In genomic region chr12:55718020-55718419, GRCh38 we compare ENCODE assay signal across 8 cellular contexts. TPM values are rescaled to one million over a fixed set of nuclear protein-coding genes. Genes with fewer than 3 reads are reported as not detected.
DNase-seq lines count a peak whose midpoint lies in the region; ATAC-seq, FAIRE-seq and TF ChIP-seq lines count a peak whose summit lies in the region.
"Had no signal": no experiment of that assay in that cellular context is flagged by ENCODE, and none has a peak within 500 bp of the region (broad histone marks: within the 10 kb centered on the region; RNA-seq: fewer than 3 reads in every experiment).

No MANE protein-coding gene starts in this region.

- TF ChIP-seq POLR2A in endothelial cell of umbilical vein (IDR thresholded peaks at IDR 0.05; ENCODE audit: low read depth, low read length): no peak

- no peak overlapping the region for H3K9ac ChIP-seq in endothelial cell of umbilical vein (replicated peaks; ENCODE audit: extremely low read depth, insufficient read depth, low read length)

- POLR2A ChIA-PET in endothelial cell of umbilical vein (lab: Charles Lee): no interaction called here

- peaks cover 0 to 3% of the 10 kb centered on the region in 2 experiments for H3K27me3 ChIP-seq in endothelial cell of umbilical vein (ENCODE audit: control insufficient read depth in 2 of 2, insufficient read depth in 2 of 2, low read length in 2 of 2)

- H3K9me1 ChIP-seq in endothelial cell of umbilical vein (replicated peaks; ENCODE audit: control insufficient read depth, extremely low read depth, insufficient read depth, low read length): no peaks in the 10 kb centered on the region

- CTCF ChIA-PET in endothelial cell of umbilical vein (lab: Charles Lee): interaction anchor here (1.0 to 11.1 kb wide), 3 partner anchors 19 to 63 kb away, joined by 3 to 151 read pairs (median 43); no protein-coding TSS in a partner anchor

- H3K9me3 ChIP-seq in endothelial cell of umbilical vein (replicated peaks; ENCODE audit: control insufficient read depth, insufficient read depth, low read length): no peaks in the 10 kb centered on the region

- H2AFZ ChIP-seq in endothelial cell of umbilical vein (ENCODE audit: low read depth, low read length): no peak overlapping the region

- no peak for ATAC-seq in stimulated activated memory B cell treated with anti-CD40 and anti-IgM and Interleukin-4, amounts not matched to agents 10 μg/mL and 1 μg/mL and 100 μg/mL, for 72 hours

- intact Hi-C loops in endothelial cell of umbilical vein (cut with micrococcal nuclease): no loop called here

- H3K4me1 ChIP-seq in endothelial cell of umbilical vein (ENCODE audit: control insufficient read depth, extremely low read depth, insufficient read depth, low read length): peaks cover 28% of the 10 kb centered on the region

- no peak overlapping the region for H3K4me2 ChIP-seq in endothelial cell of umbilical vein (ENCODE audit: insufficient read depth, low read length)

- no peak overlapping the region for H3K4me3 ChIP-seq in endothelial cell of umbilical vein (replicated peaks in 1 of 3; ENCODE audit: insufficient read depth in 1 of 3, low read depth in 1 of 3, low read length in 3 of 3)

- no peak overlapping the region for H3K27ac Mint-ChIP-seq in stimulated activated memory B cell treated with anti-CD40 and anti-IgM and Interleukin-4, amounts not matched to agents 10 μg/mL and 1 μg/mL and 100 μg/mL, for 72 hours

- peaks cover 38% of the 10 kb centered on the region for H3K4me1 Mint-ChIP-seq in stimulated activated memory B cell treated with anti-CD40 and anti-IgM and Interleukin-4, amounts not matched to agents 10 μg/mL and 1 μg/mL and 100 μg/mL, for 72 hours

- H4K20me1 ChIP-seq in endothelial cell of umbilical vein (replicated peaks; ENCODE audit: control insufficient read depth, extremely low read depth, insufficient read depth, low read length): no peaks in the 10 kb centered on the region

- H3K9me3 Mint-ChIP-seq in stimulated activated memory B cell treated with anti-CD40 and anti-IgM and Interleukin-4, amounts not matched to agents 10 μg/mL and 1 μg/mL and 100 μg/mL, for 72 hours: no peaks in the 10 kb centered on the region

- H3K27me3 Mint-ChIP-seq in stimulated activated memory B cell treated with anti-CD40 and anti-IgM and Interleukin-4, amounts not matched to agents 10 μg/mL and 1 μg/mL and 100 μg/mL, for 72 hours: no peaks in the 10 kb centered on the region

- BruUV-seq in endothelial cell of umbilical vein (replicated peaks; lab: Mats Ljungman, UMichigan): no TSS peak

- no peaks in the 10 kb centered on the region for H3K36me3 Mint-ChIP-seq in stimulated activated memory B cell treated with anti-CD40 and anti-IgM and Interleukin-4, amounts not matched to agents 10 μg/mL and 1 μg/mL and 100 μg/mL, for 72 hours

- TF ChIP-seq CTCF in endothelial cell of umbilical vein (IDR thresholded peaks at IDR 0.05; ENCODE audit: extremely low read depth in 1 of 2, insufficient read depth in 1 of 2, low read depth in 1 of 2, low read length in 2 of 2): no peak

- no peaks in the 10 kb centered on the region for H3K36me3 ChIP-seq in endothelial cell of umbilical vein (ENCODE audit: control insufficient read depth in 2 of 2, extremely low read depth in 1 of 2, insufficient read depth in 2 of 2, low read length in 2 of 2)

- no peak overlapping the region for H3K27ac ChIP-seq in endothelial cell of umbilical vein (ENCODE audit: insufficient read depth, low read depth, low read length)

- dilution Hi-C loops in endothelial cell of umbilical vein (cut with MboI; ENCODE audit: extremely low pct_ligation_motif_present, low sequenced_read_pairs): no loop called here

- DNase-seq in NCI-H1694 (lab: John Stamatoyannopoulos, UW) (peak; percentile 33), NCI-H1694 treated with DMSO at 0.1 percent for 48 hours (lab: John Stamatoyannopoulos, UW) (no peak), endothelial cell of umbilical vein (ENCODE audit: low read depth, low spot score) (no peak), UCSD-AML1 (lab: John Stamatoyannopoulos, UW; ENCODE audit: unreplicated experiment) (no peak), NCI-H1930 (lab: John Stamatoyannopoulos, UW) (no peak)
- DNase-seq: activated CD4-positive, alpha-beta T cell treated with anti-CD3 and anti-CD28 coated beads for 1 hour had no signal

- H3K79me2 ChIP-seq in endothelial cell of umbilical vein (ENCODE audit: control insufficient read depth, insufficient read depth, low read length): no peaks in the 10 kb centered on the region

- H3K4me3 Mint-ChIP-seq in stimulated activated memory B cell treated with anti-CD40 and anti-IgM and Interleukin-4, amounts not matched to agents 10 μg/mL and 1 μg/mL and 100 μg/mL, for 72 hours: peak overlapping the region; percentile 88

- FAIRE-seq in endothelial cell of umbilical vein (lab: Jason Lieb, UNC): peak; percentile 66
- FAIRE-seq: A204.1 had no signal

TF ChIP-seq in endothelial cell of umbilical vein, 7 proteins besides CTCF, POLR2A, EP300 and RAD21:
- TF ChIP-seq, protein P1, sequence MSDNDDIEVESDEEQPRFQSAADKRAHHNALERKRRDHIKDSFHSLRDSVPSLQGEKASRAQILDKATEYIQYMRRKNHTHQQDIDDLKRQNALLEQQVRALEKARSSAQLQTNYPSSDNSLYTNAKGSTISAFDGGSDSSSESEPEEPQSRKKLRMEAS (IDR thresholded peaks at IDR 0.05; ENCODE audit: insufficient read depth, insufficient read length): no peak
- no peak for TF ChIP-seq GATA2 (IDR thresholded peaks at IDR 0.05; ENCODE audit: insufficient read depth, insufficient read length, low read depth, low read length)
- TF ChIP-seq JUN (IDR thresholded peaks at IDR 0.05; ENCODE audit: borderline replicate concordance, insufficient read depth, insufficient read length, low read depth): no peak
- TF ChIP-seq FOS (IDR thresholded peaks at IDR 0.05; ENCODE audit: borderline replicate concordance, insufficient read depth, low read length): no peak
- TF ChIP-seq POLR2AphosphoS5 (IDR thresholded peaks at IDR 0.05; ENCODE audit: insufficient read depth, low read depth, low read length): no peak
- no peak for TF ChIP-seq MYC (IDR thresholded peaks at IDR 0.05; ENCODE audit: low read depth, low read length)
- no peak for TF ChIP-seq EZH2 (IDR thresholded peaks at IDR 0.05; ENCODE audit: borderline replicate concordance, low read depth, low read length, severe bottlenecking)

RNA-seq across cellular contexts. Expression of gene RDH5, which starts 2.2 kb away (rescaled TPM):
- 2.7 and 6.1 TPM in 2 replicates for total RNA-seq in endothelial cell of umbilical vein
- 3.5 and 3.7 TPM in 2 replicates for polyA plus RNA-seq in endothelial cell of umbilical vein
- 1.1 and 1.7 TPM in 2 replicates for polyA plus RNA-seq in endothelial cell of umbilical vein (2011; cell fraction: cytosol; rRNA removed)
- polyA plus RNA-seq in endothelial cell of umbilical vein (2011; cell fraction: nucleus; rRNA removed): 23.5 and 25.0 TPM in 2 replicates
- 1.0 and 1.1 TPM in 2 replicates for polyA plus RNA-seq in endothelial cell of umbilical vein (2012)
- polyA minus RNA-seq in endothelial cell of umbilical vein: 3.8 and 5.9 TPM in 2 replicates
- polyA minus RNA-seq in endothelial cell of umbilical vein (2011; cell fraction: cytosol; rRNA and poly(A)+ RNA removed): not detected
- 7.7 and 8.9 TPM in 2 replicates for polyA minus RNA-seq in endothelial cell of umbilical vein (2011; cell fraction: nucleus; rRNA and poly(A)+ RNA removed)

RNA-seq across cellular contexts. Expression of gene BLOC1S1, which starts 2.2 kb away (rescaled TPM):
- total RNA-seq in endothelial cell of umbilical vein: 84.1 and 85.6 TPM in 2 replicates
- polyA plus RNA-seq in endothelial cell of umbilical vein: 192 and 197 TPM in 2 replicates
- polyA plus RNA-seq in endothelial cell of umbilical vein (2011; cell fraction: cytosol; rRNA removed): 217 and 240 TPM in 2 replicates
- 62.4 and 64.8 TPM in 2 replicates for polyA plus RNA-seq in endothelial cell of umbilical vein (2011; cell fraction: nucleus; rRNA removed)
- polyA plus RNA-seq in endothelial cell of umbilical vein (2012): 96.7 and 111 TPM in 2 replicates
- 37.9 and 73.5 TPM in 2 replicates for polyA minus RNA-seq in endothelial cell of umbilical vein
- 45.3 TPM for polyA minus RNA-seq in endothelial cell of umbilical vein (2011; cell fraction: cytosol; rRNA and poly(A)+ RNA removed)
- polyA minus RNA-seq in endothelial cell of umbilical vein (2011; cell fraction: nucleus; rRNA and poly(A)+ RNA removed): 10.3 and 10.6 TPM in 2 replicates

RNA-seq across cellular contexts. Expression of gene ITGA7, which starts 10.3 kb away (rescaled TPM):
- total RNA-seq in endothelial cell of umbilical vein: 0.84 and 1.0 TPM in 2 replicates
- polyA plus RNA-seq in endothelial cell of umbilical vein: 0.41 and 0.67 TPM in 2 replicates
- polyA plus RNA-seq in endothelial cell of umbilical vein (2011; cell fraction: cytosol; rRNA removed): 0.21 and 0.28 TPM in 2 replicates
- polyA plus RNA-seq in endothelial cell of umbilical vein (2011; cell fraction: nucleus; rRNA removed): 4.0 and 5.0 TPM in 2 replicates
- 0.15 and 0.20 TPM in 2 replicates for polyA plus RNA-seq in endothelial cell of umbilical vein (2012)
- polyA minus RNA-seq in endothelial cell of umbilical vein: 0.70 and 2.0 TPM in 2 replicates
- polyA minus RNA-seq in endothelial cell of umbilical vein (2011; cell fraction: cytosol; rRNA and poly(A)+ RNA removed): not detected
- polyA minus RNA-seq in endothelial cell of umbilical vein (2011; cell fraction: nucleus; rRNA and poly(A)+ RNA removed): 0.82 and 1.2 TPM in 2 replicates

RNA-seq across cellular contexts. Expression of gene CD63, which starts 10.8 kb away (rescaled TPM):
- 1,054 and 1,063 TPM in 2 replicates for total RNA-seq in endothelial cell of umbilical vein
- polyA plus RNA-seq in endothelial cell of umbilical vein: 1,429 and 1,536 TPM in 2 replicates
- polyA plus RNA-seq in endothelial cell of umbilical vein (2011; cell fraction: cytosol; rRNA removed): 1,126 and 1,307 TPM in 2 replicates
- 455 and 538 TPM in 2 replicates for polyA plus RNA-seq in endothelial cell of umbilical vein (2011; cell fraction: nucleus; rRNA removed)
- 1,051 and 1,290 TPM in 2 replicates for polyA plus RNA-seq in endothelial cell of umbilical vein (2012)
- polyA minus RNA-seq in endothelial cell of umbilical vein: 582 and 611 TPM in 2 replicates
- 121 TPM for polyA minus RNA-seq in endothelial cell of umbilical vein (2011; cell fraction: cytosol; rRNA and poly(A)+ RNA removed)
- 62.3 and 71.7 TPM in 2 replicates for polyA minus RNA-seq in endothelial cell of umbilical vein (2011; cell fraction: nucleus; rRNA and poly(A)+ RNA removed)

RNA-seq across cellular contexts. Expression of gene GDF11, which starts 24.9 kb away (rescaled TPM):
- total RNA-seq in endothelial cell of umbilical vein: 18.7 and 19.8 TPM in 2 replicates
- 10.0 and 11.6 TPM in 2 replicates for polyA plus RNA-seq in endothelial cell of umbilical vein
- 7.6 and 9.6 TPM in 2 replicates for polyA plus RNA-seq in endothelial cell of umbilical vein (2011; cell fraction: cytosol; rRNA removed)
- polyA plus RNA-seq in endothelial cell of umbilical vein (2011; cell fraction: nucleus; rRNA removed): 4.3 and 4.6 TPM in 2 replicates
- 18.4 and 22.3 TPM in 2 replicates for polyA plus RNA-seq in endothelial cell of umbilical vein (2012)
- polyA minus RNA-seq in endothelial cell of umbilical vein: 7.5 and 10.6 TPM in 2 replicates
- 3.0 TPM for polyA minus RNA-seq in endothelial cell of umbilical vein (2011; cell fraction: cytosol; rRNA and poly(A)+ RNA removed)
- 2.3 and 5.0 TPM in 2 replicates for polyA minus RNA-seq in endothelial cell of umbilical vein (2011; cell fraction: nucleus; rRNA and poly(A)+ RNA removed)
